ENCODE assay signal across 9 cellular contexts in genomic region chr14:96297000-96297399, GRCh38. TPM values are rescaled to one million over a fixed set of nuclear protein-coding genes. Genes with fewer than 3 reads are reported as not detected.
DNase-seq lines count a peak whose midpoint lies in the region; ATAC-seq and TF ChIP-seq lines count a peak whose summit lies in the region.
"Had no signal": no experiment of that assay in that cellular context is flagged by ENCODE, and none has a peak within 500 bp of the region (broad histone marks: within the 10 kb centered on the region; RNA-seq: fewer than 3 reads in every experiment).

No MANE protein-coding gene starts in this region.

- H4K5ac ChIP-seq in mesendoderm (ENCODE audit: low read length): no peak overlapping the region

- H3K4me3 ChIP-seq in AG04449 (ENCODE audit: low read depth, low read length) (no peak overlapping the region), GM23248 (no peak overlapping the region), hepatocyte (no peak overlapping the region), mesendoderm (ENCODE audit: low read length) (no peak overlapping the region)
- H3K4me3 ChIP-seq: lung had no signal

- H2AK5ac ChIP-seq in mesendoderm (ENCODE audit: low read length): no peak overlapping the region

- H2BK5ac ChIP-seq in mesendoderm (ENCODE audit: low read length): no peak overlapping the region

- H3K79me2 ChIP-seq in GM23248 (ENCODE audit: insufficient read depth) (no peaks in the 10 kb centered on the region), hepatocyte (no peaks in the 10 kb centered on the region), mesendoderm (ENCODE audit: control insufficient read depth, insufficient read depth, low read length) (no peaks in the 10 kb centered on the region)

- TF ChIP-seq CTCF in AG04449 (IDR thresholded peaks at IDR 0.05; ENCODE audit: insufficient read depth, low read length, missing control alignments): peak; percentile 20
- TF ChIP-seq CTCF in hepatocyte (IDR thresholded peaks at IDR 0.05; ENCODE audit: poor library complexity): peak; percentile 68

- DNase-seq in AG04449 (ENCODE audit: low read depth, low spot score) (no peak), GM23248 (peak; percentile 63), RKO (ENCODE audit: low spot score) (peak; percentile 54), hepatocyte (ENCODE audit: low spot score) (no peak), mesendoderm (no peak)

- no peaks in the 10 kb centered on the region for H3K79me1 ChIP-seq in mesendoderm (ENCODE audit: low read length)

- H2BK120ac ChIP-seq in mesendoderm (ENCODE audit: low read depth, low read length): no peak overlapping the region

- H3K4ac ChIP-seq in mesendoderm (ENCODE audit: low read depth, low read length): no peak overlapping the region

- no peaks in the 10 kb centered on the region for H3K27me3 ChIP-seq in GM23248 (replicated peaks; ENCODE audit: insufficient read depth)
- no peaks in the 10 kb centered on the region for H3K27me3 ChIP-seq in hepatocyte
- H3K27me3 ChIP-seq in mesendoderm (ENCODE audit: insufficient read depth, low read length, poor library complexity): no peaks in the 10 kb centered on the region

- no peak overlapping the region for H4K8ac ChIP-seq in mesendoderm (ENCODE audit: low read depth, low read length)

- no peak for ATAC-seq in HG03457 (IDR thresholded peaks at IDR 0.05; ENCODE audit: unreplicated experiment)
- ATAC-seq in GM18502 (IDR thresholded peaks at IDR 0.05; ENCODE audit: poor library complexity, unreplicated experiment): no peak
- no peak for ATAC-seq in GM19324 (IDR thresholded peaks at IDR 0.05; ENCODE audit: low FRiP score, unreplicated experiment)

- in situ Hi-C loops in GM23248 (cut with MboI): loop anchor here (10.0 to 25.0 kb wide), 2 partner anchors 118 to 760 kb away; partner anchors contain the start of gene GLRX5

- no peaks in the 10 kb centered on the region for H3K9me3 ChIP-seq in GM23248 (ENCODE audit: low read depth)
- H3K9me3 ChIP-seq in hepatocyte (ENCODE audit: low read depth): no peaks in the 10 kb centered on the region

- H2BK15ac ChIP-seq in mesendoderm (replicated peaks; ENCODE audit: low read depth): no peak overlapping the region

- H3K36me3 ChIP-seq in GM23248 (ENCODE audit: low read depth): peaks cover under 1% of the 10 kb centered on the region; the same call in 1 of the 2 replicates
- no peaks in the 10 kb centered on the region for H3K36me3 ChIP-seq in hepatocyte (replicated peaks; ENCODE audit: insufficient read depth, low read depth)
- H3K36me3 ChIP-seq in mesendoderm (ENCODE audit: control insufficient read depth, insufficient read depth, low read length): no peaks in the 10 kb centered on the region

- no peaks in the 10 kb centered on the region for H3K4me1 ChIP-seq in GM23248 (ENCODE audit: insufficient read depth)
- no peaks in the 10 kb centered on the region for H3K4me1 ChIP-seq in hepatocyte (ENCODE audit: insufficient read depth)
- H3K4me1 ChIP-seq in mesendoderm (ENCODE audit: control insufficient read depth, low read depth, low read length): no peaks in the 10 kb centered on the region

- H3K9ac ChIP-seq in GM23248 (no peak overlapping the region), mesendoderm (ENCODE audit: low read length) (no peak overlapping the region)

- no peaks in the 10 kb centered on the region for H4K20me1 ChIP-seq in GM23248 (ENCODE audit: insufficient read depth)
- H4K20me1 ChIP-seq in hepatocyte (ENCODE audit: insufficient read depth, poor library complexity, severe bottlenecking): no peaks in the 10 kb centered on the region

- H3K27ac ChIP-seq in GM23248 (no peak overlapping the region), hepatocyte (no peak overlapping the region), mesendoderm (ENCODE audit: low read depth, low read length) (no peak overlapping the region)

- H3K9me2 ChIP-seq in GM23248 (ENCODE audit: insufficient read depth) (no peaks in the 10 kb centered on the region), hepatocyte (replicated peaks; ENCODE audit: insufficient read depth) (no peaks in the 10 kb centered on the region)

- CTCF ChIA-PET in AG04449 (lab: Yijun Ruan, JAX): interaction anchor here (0.7 to 8.7 kb wide), 27 partner anchors 7 to 299 kb away, joined by 3 to 114 read pairs (median 5); no protein-coding TSS in a partner anchor

- no peak overlapping the region for H3K56ac ChIP-seq in mesendoderm (ENCODE audit: low read length)

- H3K4me2 ChIP-seq in GM23248 (ENCODE audit: unreplicated experiment) (no peak overlapping the region), hepatocyte (no peak overlapping the region), mesendoderm (ENCODE audit: low read length) (no peak overlapping the region)

- H2AFZ ChIP-seq in GM23248 (no peak overlapping the region), hepatocyte (no peak overlapping the region)

- POLR2A ChIA-PET in AG04449 (lab: Yijun Ruan, JAX): no interaction called here

- no peak overlapping the region for H3K23ac ChIP-seq in mesendoderm (ENCODE audit: low read length)

- no peak overlapping the region for H3K18ac ChIP-seq in mesendoderm (ENCODE audit: low read length)

- 98 to 100% methylated on average over 2 of the region's 2 CpGs for WGBS in GM23248 (ENCODE audit: low coverage in 1 of 2, low lambda C conversion rate in 2 of 2, missing lambda C conversion rate in 2 of 2), 2 experiments
- 97% methylated on average over 2 of the region's 2 CpGs for WGBS in hepatocyte (ENCODE audit: low lambda C conversion rate, missing lambda C conversion rate)
- WGBS in mesendoderm (ENCODE audit: extremely low coverage, insufficient coverage, low lambda C conversion rate): no CpG with 5 or more reads among the region's 2 CpGs

- no peaks in the 10 kb centered on the region for H3F3A ChIP-seq in GM23248 (ENCODE audit: insufficient read depth)

RNA-seq across cellular contexts. Expression of gene BDKRB1, which starts 41.0 kb away (rescaled TPM):
- total RNA-seq in GM23248 (2014; rRNA removed; shearing (Covaris generic)): 3.9 and 5.5 TPM in 2 replicates
- polyA plus RNA-seq in GM23248 (2016; fragmentation: Nextera tagmentation; extraction: Ambion mirVana) (12.9 and 15.1 TPM in 2 replicates), hepatocyte (33.0 and 48.6 TPM in 2 replicates)
- total RNA-seq in hepatocyte: 11.9 and 15.3 TPM in 2 replicates
- polyA plus RNA-seq in mesendoderm (2013, experiment 1 of 2): 0.56 TPM
- polyA plus RNA-seq in mesendoderm (2013, experiment 2 of 2): 0.53 TPM

Comparison
In these comparisons a context has a peak if more than half of its experiments do, and no peak if none do; other contexts are left out.
1. DNase-seq: peak in GM23248 (single experiment) and RKO (single experiment); none in AG04449 (single experiment), hepatocyte (single experiment) and mesendoderm (single experiment).